In genomic region chr3:10025205-10026083, GRCh38 we compare ENCODE assay signal across 8 cellular contexts. TPM values are rescaled to one million over a fixed set of nuclear protein-coding genes. Genes with fewer than 3 reads are reported as not detected.
DNase-seq lines count a peak whose midpoint lies in the region; ATAC-seq, FAIRE-seq and TF ChIP-seq lines count a peak whose summit lies in the region.

No MANE protein-coding gene starts in this region.

- H3K36me3 ChIP-seq in SJSA1, result peaks cover 33% of the 10 kb centered on the region

- no peak for TF ChIP-seq CTCF in fibroblast of the aortic adventitia (IDR thresholded peaks at IDR 0.05; ENCODE audit: insufficient read depth, low read length)
- TF ChIP-seq CTCF in retinal pigment epithelial cell (conservative IDR thresholded peaks at IDR 0.05; ENCODE audit: low read depth, low read length), result no peak

- no peak for DNase-seq in GM12892 (ENCODE audit: insufficient read length)
- no peak for DNase-seq in SJSA1 (ENCODE audit: low read depth in 1 of 2, low spot score in 2 of 2)
- no peak for DNase-seq in fibroblast of the aortic adventitia (ENCODE audit: low read depth)
- no peak for DNase-seq in retinal pigment epithelial cell (ENCODE audit: low read depth)
- no peak for DNase-seq in NCI-H446 treated with DMSO at 0.1 percent for 48 hours (lab: John Stamatoyannopoulos, UW)
- no peak for DNase-seq in stimulated activated naive CD4-positive, alpha-beta T cell (lab: John Stamatoyannopoulos, UW)

- TF ChIP-seq POLR2A in GM12892 (IDR thresholded peaks at IDR 0.05; ENCODE audit: low read depth, low read length), result no peak

- H3K27ac ChIP-seq in SJSA1, result no peak overlapping the region; the same call in 1 of the 2 replicates

- no peaks in the 10 kb centered on the region for H3K27me3 ChIP-seq in SJSA1 (replicated peaks)

- H3K9me3 ChIP-seq in SJSA1 (replicated peaks), result no peaks in the 10 kb centered on the region

- H3K4me1 ChIP-seq in SJSA1 (replicated peaks), result peaks cover 15% of the 10 kb centered on the region

- peak; percentile 36 for FAIRE-seq in GM12892 (lab: Jason Lieb, UNC)

- peak overlapping the region; percentile 70 for H3K4me3 ChIP-seq in SJSA1
- peak overlapping the region; percentile 82 for H3K4me3 ChIP-seq in fibroblast of the aortic adventitia (ENCODE audit: low read depth, low read length)
- H3K4me3 ChIP-seq in retinal pigment epithelial cell (ENCODE audit: low read length), result peak overlapping the region; percentile 97

- ATAC-seq in GM18517 (IDR thresholded peaks at IDR 0.05; ENCODE audit: unreplicated experiment) (no peak), HG02759 (IDR thresholded peaks at IDR 0.05; ENCODE audit: unreplicated experiment) (no peak)

RNA-seq across cellular contexts. Expression of gene FANCD2, which starts 0.8 kb away (rescaled TPM):
- 55.1 TPM for polyA plus RNA-seq in GM12892 (2012; ENCODE audit: missing spikeins)
- total RNA-seq in SJSA1 (2014; rRNA removed; shearing (Covaris generic)), result 30.0 and 36.7 TPM in 2 replicates
- 2.2 and 26.8 TPM in 2 replicates for total RNA-seq in fibroblast of the aortic adventitia (ENCODE audit: low replicate concordance)

RNA-seq across cellular contexts. Expression of gene EMC3, which starts 38.8 kb away (rescaled TPM):
- 41.1 TPM for polyA plus RNA-seq in GM12892 (2012; ENCODE audit: missing spikeins)
- total RNA-seq in SJSA1 (2014; rRNA removed; shearing (Covaris generic)), result 34.6 and 86.3 TPM in 2 replicates
- 17.9 and 59.7 TPM in 2 replicates for total RNA-seq in fibroblast of the aortic adventitia (ENCODE audit: low replicate concordance)
